ENCODE assay signal across 14 cellular contexts in the genomic region with DNA sequence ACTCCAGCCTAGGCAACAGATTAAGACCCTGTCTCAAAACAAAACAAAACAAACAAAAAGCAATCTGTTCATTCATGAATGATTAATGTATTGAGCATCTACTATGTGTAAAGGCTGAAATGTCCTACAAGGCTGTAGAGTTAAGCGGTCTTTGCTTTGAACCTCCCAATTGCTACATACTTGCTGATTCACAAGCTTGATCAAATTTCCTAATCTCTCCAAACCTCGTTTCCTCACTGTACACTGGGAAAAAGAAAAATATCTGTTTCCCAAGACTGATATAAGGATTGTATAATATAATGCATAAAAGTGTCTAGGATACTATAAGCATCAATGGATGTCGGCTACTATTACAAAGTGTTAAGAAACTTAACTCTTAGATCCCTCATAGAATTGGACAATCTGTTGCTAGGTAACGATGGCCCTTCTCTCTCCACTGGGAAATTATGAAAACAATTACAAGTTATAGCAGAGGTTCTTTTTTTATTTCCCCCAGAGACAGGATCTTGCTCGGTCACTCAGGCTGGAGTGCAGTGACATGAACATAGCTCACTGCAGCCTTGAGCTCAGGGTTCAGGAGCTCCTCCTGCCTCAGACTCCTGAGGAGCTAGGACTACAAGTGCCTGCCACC. TPM values are rescaled to one million over a fixed set of nuclear protein-coding genes. Genes with fewer than 3 reads are reported as not detected.
DNase-seq lines count a peak whose midpoint lies in the region; ATAC-seq and TF ChIP-seq lines count a peak whose summit lies in the region.
"Had no signal": no experiment of that assay in that cellular context is flagged by ENCODE, and none has a peak within 500 bp of the region (broad histone marks: within the 10 kb centered on the region; RNA-seq: fewer than 3 reads in every experiment).

No MANE protein-coding gene starts in this region.

- no peak for TF ChIP-seq EP300 in suprapubic skin (IDR thresholded peaks at IDR 0.05)

- peaks cover 62% of the 10 kb centered on the region for H3K4me1 Mint-ChIP-seq in activated B cell treated with CpG ODN at 0.5 μM for 24 hours
- H3K4me1 Mint-ChIP-seq in T-helper 17 cell: peaks cover 21% of the 10 kb centered on the region

- H3K27me3 ChIP-seq in suprapubic skin: no peaks in the 10 kb centered on the region

- peak overlapping the region; percentile 10 for H3K27ac ChIP-seq in suprapubic skin
- H3K27ac ChIP-seq: SK-N-MC had no signal

- DNase-seq in DMS 273 (lab: John Stamatoyannopoulos, UW; ENCODE audit: unreplicated experiment) (peak; percentile 21), DMS 273 treated with DMSO at 0.1 percent for 48 hours (lab: John Stamatoyannopoulos, UW) (no peak), activated B cell treated with CpG ODN at 0.5 μM for 24 hours (no peak), fibroblast of villous mesenchyme (ENCODE audit: low read depth) (peak; percentile 91), suprapubic skin (ENCODE audit: low spot score in 2 of 2) (no peak), NCI-H2029 treated with DMSO at 0.1 percent for 48 hours (lab: John Stamatoyannopoulos, UW) (no peak), UCSD-AML1 (lab: John Stamatoyannopoulos, UW; ENCODE audit: unreplicated experiment) (no peak), T-helper 17 cell (no peak)
- DNase-seq: activated CD4-positive, alpha-beta T cell treated with anti-CD3 and anti-CD28 coated beads for 36 hours; foreskin melanocyte; NCI-H524 treated with DMSO at 0.1 percent for 48 hours; stimulated activated naive B cell treated with anti-CD40 and anti-IgM and Interleukin-4, amounts not matched to agents 10 μg/mL and 1 μg/mL and 100 μg/mL, for 72 hours had no signal

- 62% methylated on average over 5 of the region's 5 CpGs for WGBS in suprapubic skin

- POLR2A ChIA-PET in activated B cell treated with CpG ODN at 0.5 μM for 24 hours (lab: Charles Lee): interaction anchor here (0.6 to 5.7 kb wide), 9 partner anchors 10 to 79 kb away, joined by 3 to 77 read pairs (median 5); a partner anchor contains a TSS

- H3K4me1 ChIP-seq in suprapubic skin: peaks cover 23% of the 10 kb centered on the region

- no peak for TF ChIP-seq CTCF in activated B cell treated with CpG ODN at 0.5 μM for 24 hours (IDR thresholded peaks at IDR 0.05)
- TF ChIP-seq CTCF in fibroblast of villous mesenchyme (IDR thresholded peaks at IDR 0.05; ENCODE audit: insufficient read depth, low read depth, low read length): no peak
- TF ChIP-seq CTCF in suprapubic skin (IDR thresholded peaks at IDR 0.05): no peak

- TF ChIP-seq POLR2A in suprapubic skin (IDR thresholded peaks at IDR 0.05): no peak

- ATAC-seq in activated B cell treated with CpG ODN at 0.5 μM for 24 hours (ENCODE audit: low read depth) (no peak), T-helper 17 cell (no peak)
- ATAC-seq: activated CD4-positive, alpha-beta T cell treated with anti-CD3 and anti-CD28 coated beads for 36 hours had no signal

- no peaks in the 10 kb centered on the region for H3K36me3 ChIP-seq in suprapubic skin

- H3K4me3 Mint-ChIP-seq in activated B cell treated with CpG ODN at 0.5 μM for 24 hours: no peak overlapping the region
- H3K4me3 Mint-ChIP-seq in T-helper 17 cell: no peak overlapping the region
- H3K4me3 Mint-ChIP-seq: activated CD4-positive, alpha-beta T cell treated with anti-CD3 and anti-CD28 coated beads for 36 hours had no signal

- no peaks in the 10 kb centered on the region for H3K36me3 Mint-ChIP-seq in activated B cell treated with CpG ODN at 0.5 μM for 24 hours (ENCODE audit: low read depth)
- no peaks in the 10 kb centered on the region for H3K36me3 Mint-ChIP-seq in T-helper 17 cell (ENCODE audit: low read depth)

- H3K27ac Mint-ChIP-seq in activated B cell treated with CpG ODN at 0.5 μM for 24 hours (peak overlapping the region; percentile 93), T-helper 17 cell (no peak overlapping the region)
- H3K27ac Mint-ChIP-seq: activated CD4-positive, alpha-beta T cell treated with anti-CD3 and anti-CD28 coated beads for 36 hours; activated T-helper 2 cell treated with anti-CD3 and anti-CD28 coated beads, Interferon-gamma antibody, Interleukin-2, Interleukin-4, amounts not matched to agents 10 μg/mL and 5 μg/mL and 100 μg/mL, durations not matched to agents 14 hours and 24 hours and 36 hours had no signal

- intact Hi-C loops in activated B cell treated with CpG ODN at 0.5 μM for 24 hours (cut with micrococcal nuclease): loop anchor here (1.0 kb wide), 1 partner anchor 8 kb away; a partner anchor contains a TSS

- no peaks in the 10 kb centered on the region for H3K27me3 Mint-ChIP-seq in activated B cell treated with CpG ODN at 0.5 μM for 24 hours
- H3K27me3 Mint-ChIP-seq in T-helper 17 cell: no peaks in the 10 kb centered on the region
- H3K27me3 Mint-ChIP-seq: activated CD4-positive, alpha-beta T cell treated with anti-CD3 and anti-CD28 coated beads for 36 hours; stimulated activated naive B cell treated with anti-CD40 and anti-IgM and Interleukin-4, amounts not matched to agents 10 μg/mL and 1 μg/mL and 100 μg/mL, for 72 hours had no signal

- CTCF ChIA-PET in activated B cell treated with CpG ODN at 0.5 μM for 24 hours (lab: Charles Lee): no interaction called here

- no peaks in the 10 kb centered on the region for H3K9me3 Mint-ChIP-seq in activated B cell treated with CpG ODN at 0.5 μM for 24 hours
- H3K9me3 Mint-ChIP-seq: activated T-helper 2 cell treated with anti-CD3 and anti-CD28 coated beads, Interferon-gamma antibody, Interleukin-2, Interleukin-4, amounts not matched to agents 10 μg/mL and 5 μg/mL and 100 μg/mL, durations not matched to agents 14 hours and 24 hours and 36 hours had no signal

- H3K4me3 ChIP-seq in fibroblast of villous mesenchyme (ENCODE audit: low read depth, low read length) (no peak overlapping the region), suprapubic skin (no peak overlapping the region)
- H3K4me3 ChIP-seq: SK-N-MC had no signal

- H3K9me3 ChIP-seq in suprapubic skin (no peaks in the 10 kb centered on the region), T-helper 17 cell (ENCODE audit: control insufficient read depth, low read length, poor library complexity, severe bottlenecking) (no peaks in the 10 kb centered on the region)

RNA-seq across cellular contexts. Expression of a gene that starts 8.0 kb away (rescaled TPM):
- 11.2 and 12.2 TPM in 2 replicates for total RNA-seq in activated B cell treated with CpG ODN at 0.5 μM for 24 hours
- total RNA-seq in fibroblast of villous mesenchyme: 3.5 and 5.6 TPM in 2 replicates
- 1 to 10 TPM; 3.2 to 6.1 (median 4.3) TPM for total RNA-seq in suprapubic skin
- total RNA-seq in T-helper 17 cell: 10 to 100 TPM in 1 of 2 donors, 1 to 10 TPM in 1; 9.6 to 11.8 TPM

RNA-seq across cellular contexts. Expression of a gene that starts 13.4 kb away (rescaled TPM):
- total RNA-seq in activated B cell treated with CpG ODN at 0.5 μM for 24 hours (39.5 and 51.5 TPM in 2 replicates), fibroblast of villous mesenchyme (14.8 and 20.7 TPM in 2 replicates), suprapubic skin (10 to 100 TPM; 16.2 to 33.8 (median 20.3) TPM), T-helper 17 cell (10 to 100 TPM; 31.3 to 36.5 TPM)

Comparison
In these comparisons a context has a peak if more than half of its experiments do, and no peak if none do; other contexts are left out.
1. DNase-seq: peak in DMS 273 (single experiment) and fibroblast of villous mesenchyme (single experiment); none in DMS 273 treated with DMSO at 0.1 percent for 48 hours (single experiment), activated B cell treated with CpG ODN at 0.5 μM for 24 hours (single experiment), suprapubic skin (0 of 2), NCI-H2029 treated with DMSO at 0.1 percent for 48 hours (single experiment), UCSD-AML1 (single experiment) and T-helper 17 cell (0 of 3).